Comparison of ENCODE assay signal across 8 cellular contexts in genomic region chr3:65672876-65673815, GRCh38.
DNase-seq lines count a peak whose midpoint lies in the region; ATAC-seq and TF ChIP-seq lines count a peak whose summit lies in the region.

No MANE protein-coding gene starts in this region.

- no peaks in the 10 kb centered on the region for H3K4me1 Mint-ChIP-seq in activated naive CD4-positive, alpha-beta T cell treated with anti-CD3 and anti-CD28 coated beads for 36 hours (ENCODE audit: low read depth)
- H3K4me1 Mint-ChIP-seq in glutamatergic neuron (ENCODE audit: low read depth, unreplicated experiment): peaks cover 18% of the 10 kb centered on the region

- intact Hi-C loops in activated naive CD4-positive, alpha-beta T cell treated with anti-CD3 and anti-CD28 coated beads for 36 hours (cut with micrococcal nuclease): loop anchor here (1.0 to 5.0 kb wide), 2 partner anchors 331 to 1140 kb away; no protein-coding TSS in a partner anchor

- H3K27ac ChIP-seq in VCaP: no peak overlapping the region

- peak; percentile 42 for DNase-seq in activated naive CD4-positive, alpha-beta T cell treated with anti-CD3 and anti-CD28 coated beads for 36 hours
- DNase-seq in activated naive CD4-positive, alpha-beta T cell treated with anti-CD3 and anti-CD28 coated beads, Interleukin-2, amount 50 U/mL, for 16 hours: no peak
- DNase-seq in glutamatergic neuron: peak; percentile 80
- peak; percentile 36 for DNase-seq in renal cortical epithelial cell (ENCODE audit: low read depth)
- no peak for DNase-seq in HPDE6-E6E7 (ENCODE audit: extremely low spot score)

- CTCF ChIA-PET in activated naive CD4-positive, alpha-beta T cell treated with anti-CD3 and anti-CD28 coated beads for 36 hours (lab: Charles Lee): interaction anchor here (0.6 to 1.0 kb wide), 2 partner anchors 10 to 438 kb away, joined by 4 read pairs; no protein-coding TSS in a partner anchor

- peaks cover 3% of the 10 kb centered on the region for H3K27me3 Mint-ChIP-seq in activated naive CD4-positive, alpha-beta T cell treated with anti-CD3 and anti-CD28 coated beads for 36 hours (ENCODE audit: low read depth)
- no peaks in the 10 kb centered on the region for H3K27me3 Mint-ChIP-seq in glutamatergic neuron (ENCODE audit: unreplicated experiment)

- no peak overlapping the region for H3K4me3 Mint-ChIP-seq in activated naive CD4-positive, alpha-beta T cell treated with anti-CD3 and anti-CD28 coated beads for 36 hours
- H3K4me3 Mint-ChIP-seq in glutamatergic neuron (ENCODE audit: unreplicated experiment): no peak overlapping the region

- ATAC-seq in GM18868 (IDR thresholded peaks at IDR 0.05; ENCODE audit: unreplicated experiment): no peak

- no peak overlapping the region for H3K27ac Mint-ChIP-seq in activated naive CD4-positive, alpha-beta T cell treated with anti-CD3 and anti-CD28 coated beads for 36 hours
- H3K27ac Mint-ChIP-seq in glutamatergic neuron (ENCODE audit: unreplicated experiment): no peak overlapping the region

- TF ChIP-seq CTCF in LNCAP (IDR thresholded peaks at IDR 0.05): peak; percentile 95
- TF ChIP-seq CTCF in VCaP (conservative IDR thresholded peaks at IDR 0.05): peak; percentile 90
- peak; percentile 88 for TF ChIP-seq CTCF in glutamatergic neuron (IDR thresholded peaks at IDR 0.05; ENCODE audit: partially characterized antibody, unreplicated experiment)

- no peaks in the 10 kb centered on the region for H3K9me3 Mint-ChIP-seq in activated naive CD4-positive, alpha-beta T cell treated with anti-CD3 and anti-CD28 coated beads for 36 hours
- H3K9me3 Mint-ChIP-seq in glutamatergic neuron (ENCODE audit: unreplicated experiment): no peaks in the 10 kb centered on the region

- H3K36me3 Mint-ChIP-seq in activated naive CD4-positive, alpha-beta T cell treated with anti-CD3 and anti-CD28 coated beads for 36 hours (ENCODE audit: low read depth): no peaks in the 10 kb centered on the region
- H3K36me3 Mint-ChIP-seq in glutamatergic neuron (ENCODE audit: unreplicated experiment): no peaks in the 10 kb centered on the region

Comparison
In these comparisons a context has a peak if more than half of its experiments do, and no peak if none do; other contexts are left out.
1. DNase-seq: peak in activated naive CD4-positive, alpha-beta T cell treated with anti-CD3 and anti-CD28 coated beads for 36 hours (single experiment), glutamatergic neuron (single experiment) and renal cortical epithelial cell (single experiment); none in activated naive CD4-positive, alpha-beta T cell treated with anti-CD3 and anti-CD28 coated beads, Interleukin-2, amount 50 U/mL, for 16 hours (single experiment) and HPDE6-E6E7 (single experiment).
2. Peak in every context shown above with its lines, with median percentiles within 50 percentile points of each other: CTCF ChIP-seq.